ENCODE assay signal across 24 cellular contexts in the genomic region with DNA sequence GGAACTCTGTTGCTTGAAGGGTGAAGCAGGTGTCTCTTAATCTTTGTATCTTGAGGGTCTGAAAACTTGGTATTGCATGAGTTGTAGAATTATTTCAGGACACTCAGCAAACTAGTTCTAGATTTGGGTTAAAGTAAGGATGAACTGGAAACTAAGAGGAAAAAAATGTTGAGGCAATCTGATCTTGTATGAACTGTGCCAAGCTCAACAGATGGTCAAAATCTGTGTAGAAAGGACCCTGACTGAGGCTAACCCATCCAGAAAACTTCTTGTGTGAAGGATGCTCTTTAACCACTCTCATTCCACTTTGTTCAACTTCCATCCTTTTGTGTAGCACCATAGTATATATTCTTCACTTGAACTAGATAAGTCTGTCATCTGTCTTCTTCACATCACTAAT.
"Had no signal": no experiment of that assay in that cellular context is flagged by ENCODE, and none has a peak within 500 bp of the region (broad histone marks: within the 10 kb centered on the region; RNA-seq: fewer than 3 reads in every experiment).

No MANE protein-coding gene starts in this region.

- DNase-seq: activated CD4-positive, alpha-beta memory T cell treated with anti-CD3 and anti-CD28 coated beads for 36 hours; activated CD4-positive, alpha-beta T cell treated with anti-CD3 and anti-CD28 coated beads, Interleukin-2, amount 10 ng/mL, durations not matched to agents 7 days and 5 days; activated CD4-positive, CD25-positive, alpha-beta regulatory T cell; activated CD8-positive, alpha-beta memory T cell treated with anti-CD3 and anti-CD28 coated beads for 24 hours; activated effector memory CD4-positive, alpha-beta T cell treated with anti-CD3 and anti-CD28 coated beads, Interleukin-2, amount 50 U/mL, for 16 hours; activated naive CD4-positive, alpha-beta T cell treated with Interleukin-2 at 50 U/mL for 16 hours; activated naive CD8-positive, alpha-beta T cell treated with anti-CD3 and anti-CD28 coated beads, Interleukin-2, amount 50 U/mL, for 24 hours; activated T-cell treated with anti-CD3 and anti-CD28 coated beads, Interleukin-2, amount 50 U/mL, for 4 hours; amygdala; KG1; NCI-H1048; NCI-H187; NCI-H2081; NCI-H2227 treated with DMSO at 0.1 percent for 48 hours; NCI-H526 treated with DMSO at 0.1 percent for 48 hours; NK-92 treated with Interleukin-12 subunit alpha and Interleukin-12 subunit beta, amount 100 ng/mL, for 24 hours; OCI-M1; RPMI8226; SJCRH30; SK-N-SH; T-helper 1 cell had no signal

- ATAC-seq: activated naive CD4-positive, alpha-beta T cell treated with anti-CD3 and anti-CD28 coated beads, Interleukin-2, amount 50 U/mL, for 72 hours; activated naive CD8-positive, alpha-beta T cell treated with anti-CD3 and anti-CD28 coated beads, Interleukin-2, amount 50 U/mL, for 24 hours; activated T-cell treated with anti-CD3 and anti-CD28 coated beads, Interleukin-2, amount 50 U/mL, for 4 hours; Panc1; Right ventricle myocardium inferior had no signal
